1 cellular context compared by ENCODE assay signal in genomic region chr1:246078126-246078887, GRCh38.
TF ChIP-seq lines count a peak whose summit lies in the region.

No MANE protein-coding gene starts in this region.

TF ChIP-seq in K562, 482 proteins besides CTCF, POLR2A, EP300 and RAD21 (continued from another document and continues in another):
- TF ChIP-seq YY1 (IDR thresholded peaks at IDR 0.05; ENCODE audit: borderline replicate concordance in 1 of 3, control insufficient read depth in 1 of 3, extremely low read depth in 1 of 3, insufficient read depth in 3 of 3, insufficient read length in 1 of 3, insufficient replicate concordance in 2 of 3, low read depth in 1 of 3, low read length in 2 of 3) = peak in 1 of 3 experiments; percentile 39
- TF ChIP-seq, protein P1, sequence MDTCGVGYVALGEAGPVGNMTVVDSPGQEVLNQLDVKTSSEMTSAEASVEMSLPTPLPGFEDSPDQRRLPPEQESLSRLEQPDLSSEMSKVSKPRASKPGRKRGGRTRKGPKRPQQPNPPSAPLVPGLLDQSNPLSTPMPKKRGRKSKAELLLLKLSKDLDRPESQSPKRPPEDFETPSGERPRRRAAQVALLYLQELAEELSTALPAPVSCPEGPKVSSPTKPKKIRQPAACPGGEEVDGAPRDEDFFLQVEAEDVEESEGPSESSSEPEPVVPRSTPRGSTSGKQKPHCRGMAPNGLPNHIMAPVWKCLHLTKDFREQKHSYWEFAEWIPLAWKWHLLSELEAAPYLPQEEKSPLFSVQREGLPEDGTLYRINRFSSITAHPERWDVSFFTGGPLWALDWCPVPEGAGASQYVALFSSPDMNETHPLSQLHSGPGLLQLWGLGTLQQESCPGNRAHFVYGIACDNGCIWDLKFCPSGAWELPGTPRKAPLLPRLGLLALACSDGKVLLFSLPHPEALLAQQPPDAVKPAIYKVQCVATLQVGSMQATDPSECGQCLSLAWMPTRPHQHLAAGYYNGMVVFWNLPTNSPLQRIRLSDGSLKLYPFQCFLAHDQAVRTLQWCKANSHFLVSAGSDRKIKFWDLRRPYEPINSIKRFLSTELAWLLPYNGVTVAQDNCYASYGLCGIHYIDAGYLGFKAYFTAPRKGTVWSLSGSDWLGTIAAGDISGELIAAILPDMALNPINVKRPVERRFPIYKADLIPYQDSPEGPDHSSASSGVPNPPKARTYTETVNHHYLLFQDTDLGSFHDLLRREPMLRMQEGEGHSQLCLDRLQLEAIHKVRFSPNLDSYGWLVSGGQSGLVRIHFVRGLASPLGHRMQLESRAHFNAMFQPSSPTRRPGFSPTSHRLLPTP (IDR thresholded peaks at IDR 0.05; ENCODE audit: borderline replicate concordance, extremely low read depth, insufficient read length) = no peak
- TF ChIP-seq GTF2F1 (IDR thresholded peaks at IDR 0.05; ENCODE audit: low read depth, low read length) = no peak
- no peak for TF ChIP-seq FOXJ3 (CRISPR knock-in tag; IDR thresholded peaks at IDR 0.05)
- TF ChIP-seq, protein P2, sequence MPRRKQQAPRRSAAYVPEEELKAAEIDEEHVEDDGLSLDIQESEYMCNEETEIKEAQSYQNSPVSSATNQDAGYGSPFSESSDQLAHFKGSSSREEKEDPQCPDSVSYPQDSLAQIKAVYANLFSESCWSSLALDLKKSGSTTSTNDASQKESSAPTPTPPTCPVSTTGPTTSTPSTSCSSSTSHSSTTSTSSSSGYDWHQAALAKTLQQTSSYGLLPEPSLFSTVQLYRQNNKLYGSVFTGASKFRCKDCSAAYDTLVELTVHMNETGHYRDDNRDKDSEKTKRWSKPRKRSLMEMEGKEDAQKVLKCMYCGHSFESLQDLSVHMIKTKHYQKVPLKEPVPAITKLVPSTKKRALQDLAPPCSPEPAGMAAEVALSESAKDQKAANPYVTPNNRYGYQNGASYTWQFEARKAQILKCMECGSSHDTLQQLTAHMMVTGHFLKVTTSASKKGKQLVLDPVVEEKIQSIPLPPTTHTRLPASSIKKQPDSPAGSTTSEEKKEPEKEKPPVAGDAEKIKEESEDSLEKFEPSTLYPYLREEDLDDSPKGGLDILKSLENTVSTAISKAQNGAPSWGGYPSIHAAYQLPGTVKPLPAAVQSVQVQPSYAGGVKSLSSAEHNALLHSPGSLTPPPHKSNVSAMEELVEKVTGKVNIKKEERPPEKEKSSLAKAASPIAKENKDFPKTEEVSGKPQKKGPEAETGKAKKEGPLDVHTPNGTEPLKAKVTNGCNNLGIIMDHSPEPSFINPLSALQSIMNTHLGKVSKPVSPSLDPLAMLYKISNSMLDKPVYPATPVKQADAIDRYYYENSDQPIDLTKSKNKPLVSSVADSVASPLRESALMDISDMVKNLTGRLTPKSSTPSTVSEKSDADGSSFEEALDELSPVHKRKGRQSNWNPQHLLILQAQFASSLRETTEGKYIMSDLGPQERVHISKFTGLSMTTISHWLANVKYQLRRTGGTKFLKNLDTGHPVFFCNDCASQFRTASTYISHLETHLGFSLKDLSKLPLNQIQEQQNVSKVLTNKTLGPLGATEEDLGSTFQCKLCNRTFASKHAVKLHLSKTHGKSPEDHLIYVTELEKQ (CRISPR knock-in tag; IDR thresholded peaks at IDR 0.05) = no peak
- 0 out of 2 replicates have a peak, but pooled peaks have one; percentile 43 for TF ChIP-seq ZNF589 (CRISPR knock-in tag; IDR thresholded peaks at IDR 0.05; ENCODE audit: low read depth)
- TF ChIP-seq ZNF311 (CRISPR knock-in tag; IDR thresholded peaks at IDR 0.05) = no peak
- TF ChIP-seq, protein P3, sequence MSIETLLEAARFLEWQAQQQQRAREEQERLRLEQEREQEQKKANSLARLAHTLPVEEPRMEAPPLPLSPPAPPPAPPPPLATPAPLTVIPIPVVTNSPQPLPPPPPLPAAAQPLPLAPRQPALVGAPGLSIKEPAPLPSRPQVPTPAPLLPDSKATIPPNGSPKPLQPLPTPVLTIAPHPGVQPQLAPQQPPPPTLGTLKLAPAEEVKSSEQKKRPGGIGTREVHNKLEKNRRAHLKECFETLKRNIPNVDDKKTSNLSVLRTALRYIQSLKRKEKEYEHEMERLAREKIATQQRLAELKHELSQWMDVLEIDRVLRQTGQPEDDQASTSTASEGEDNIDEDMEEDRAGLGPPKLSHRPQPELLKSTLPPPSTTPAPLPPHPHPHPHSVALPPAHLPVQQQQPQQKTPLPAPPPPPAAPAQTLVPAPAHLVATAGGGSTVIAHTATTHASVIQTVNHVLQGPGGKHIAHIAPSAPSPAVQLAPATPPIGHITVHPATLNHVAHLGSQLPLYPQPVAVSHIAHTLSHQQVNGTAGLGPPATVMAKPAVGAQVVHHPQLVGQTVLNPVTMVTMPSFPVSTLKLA (conservative IDR thresholded peaks at IDR 0.05) = no peak
- no peak for TF ChIP-seq FOS (IDR thresholded peaks at IDR 0.05; ENCODE audit: extremely low read depth, insufficient read length)
- TF ChIP-seq TOE1 (IDR thresholded peaks at IDR 0.05; ENCODE audit: borderline replicate concordance) = no peak
- TF ChIP-seq TOE1 (CRISPR knock-in tag; IDR thresholded peaks at IDR 0.05; ENCODE audit: borderline replicate concordance, low read depth) = no peak
- no peak for TF ChIP-seq SREBF1 (IDR thresholded peaks at IDR 0.05; ENCODE audit: borderline replicate concordance, low read depth, low read length)
- TF ChIP-seq CC2D1A (IDR thresholded peaks at IDR 0.05) = no peak
- no peak for TF ChIP-seq CHD1 (IDR thresholded peaks at IDR 0.05; ENCODE audit: low read length)
- TF ChIP-seq EHMT2 (IDR thresholded peaks at IDR 0.05) = 0 out of 2 replicates have a peak, but pooled peaks have one; percentile 59
- TF ChIP-seq XRCC3 (IDR thresholded peaks at IDR 0.05) = no peak
- TF ChIP-seq HDAC6 (IDR thresholded peaks at IDR 0.05; ENCODE audit: low read depth, low read length) = no peak
- TF ChIP-seq KAT2B (IDR thresholded peaks at IDR 0.05; ENCODE audit: low read depth, low read length) = no peak
- TF ChIP-seq TRIM24 (IDR thresholded peaks at IDR 0.05) = no peak
- TF ChIP-seq, protein P4, sequence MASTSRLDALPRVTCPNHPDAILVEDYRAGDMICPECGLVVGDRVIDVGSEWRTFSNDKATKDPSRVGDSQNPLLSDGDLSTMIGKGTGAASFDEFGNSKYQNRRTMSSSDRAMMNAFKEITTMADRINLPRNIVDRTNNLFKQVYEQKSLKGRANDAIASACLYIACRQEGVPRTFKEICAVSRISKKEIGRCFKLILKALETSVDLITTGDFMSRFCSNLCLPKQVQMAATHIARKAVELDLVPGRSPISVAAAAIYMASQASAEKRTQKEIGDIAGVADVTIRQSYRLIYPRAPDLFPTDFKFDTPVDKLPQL (IDR thresholded peaks at IDR 0.05; ENCODE audit: extremely low read depth, insufficient read length) = no peak
- TF ChIP-seq SNIP1 (IDR thresholded peaks at IDR 0.05; ENCODE audit: low read depth) = no peak
- no peak for TF ChIP-seq CHCHD3 (CRISPR knock-in tag; IDR thresholded peaks at IDR 0.05)
- no peak for TF ChIP-seq TARDBP (IDR thresholded peaks at IDR 0.05)
- TF ChIP-seq ZKSCAN3 (CRISPR knock-in tag; IDR thresholded peaks at IDR 0.05) = no peak
- TF ChIP-seq PPARD (CRISPR knock-in tag; IDR thresholded peaks at IDR 0.05) = no peak
- TF ChIP-seq, protein P5, sequence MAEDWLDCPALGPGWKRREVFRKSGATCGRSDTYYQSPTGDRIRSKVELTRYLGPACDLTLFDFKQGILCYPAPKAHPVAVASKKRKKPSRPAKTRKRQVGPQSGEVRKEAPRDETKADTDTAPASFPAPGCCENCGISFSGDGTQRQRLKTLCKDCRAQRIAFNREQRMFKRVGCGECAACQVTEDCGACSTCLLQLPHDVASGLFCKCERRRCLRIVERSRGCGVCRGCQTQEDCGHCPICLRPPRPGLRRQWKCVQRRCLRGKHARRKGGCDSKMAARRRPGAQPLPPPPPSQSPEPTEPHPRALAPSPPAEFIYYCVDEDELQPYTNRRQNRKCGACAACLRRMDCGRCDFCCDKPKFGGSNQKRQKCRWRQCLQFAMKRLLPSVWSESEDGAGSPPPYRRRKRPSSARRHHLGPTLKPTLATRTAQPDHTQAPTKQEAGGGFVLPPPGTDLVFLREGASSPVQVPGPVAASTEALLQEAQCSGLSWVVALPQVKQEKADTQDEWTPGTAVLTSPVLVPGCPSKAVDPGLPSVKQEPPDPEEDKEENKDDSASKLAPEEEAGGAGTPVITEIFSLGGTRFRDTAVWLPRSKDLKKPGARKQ (CRISPR knock-in tag; IDR thresholded peaks at IDR 0.05) = no peak
- no peak for TF ChIP-seq FOXK1 (CRISPR knock-in tag; IDR thresholded peaks at IDR 0.05; ENCODE audit: borderline replicate concordance)
- TF ChIP-seq PYGO2 (tag; IDR thresholded peaks at IDR 0.05) = no peak
- no peak for TF ChIP-seq RBM25 (IDR thresholded peaks at IDR 0.05; ENCODE audit: low read depth, low read length, severe bottlenecking)
- no peak for TF ChIP-seq BRD4 (IDR thresholded peaks at IDR 0.05)
- TF ChIP-seq SRSF3 (IDR thresholded peaks at IDR 0.05; ENCODE audit: insufficient read depth, low read length) = no peak
- 0 out of 2 replicates have a peak, but pooled peaks have one; percentile 8 for TF ChIP-seq ZEB2 (IDR thresholded peaks at IDR 0.05)
- no peak for TF ChIP-seq NFIX (CRISPR knock-in tag; IDR thresholded peaks at IDR 0.05; ENCODE audit: low read depth)
- no peak for TF ChIP-seq NFRKB (IDR thresholded peaks at IDR 0.05; ENCODE audit: low read depth)
- no peak for TF ChIP-seq NR2C2 (CRISPR knock-in tag; IDR thresholded peaks at IDR 0.05)
- TF ChIP-seq NR2C2 (tag; IDR thresholded peaks at IDR 0.05) = peak; percentile 34; the same call in 1 of the 2 replicates
- no peak for TF ChIP-seq ZNF212 (CRISPR knock-in tag; IDR thresholded peaks at IDR 0.05)
- no peak for TF ChIP-seq LEF1 (IDR thresholded peaks at IDR 0.05)
- TF ChIP-seq, protein P6, sequence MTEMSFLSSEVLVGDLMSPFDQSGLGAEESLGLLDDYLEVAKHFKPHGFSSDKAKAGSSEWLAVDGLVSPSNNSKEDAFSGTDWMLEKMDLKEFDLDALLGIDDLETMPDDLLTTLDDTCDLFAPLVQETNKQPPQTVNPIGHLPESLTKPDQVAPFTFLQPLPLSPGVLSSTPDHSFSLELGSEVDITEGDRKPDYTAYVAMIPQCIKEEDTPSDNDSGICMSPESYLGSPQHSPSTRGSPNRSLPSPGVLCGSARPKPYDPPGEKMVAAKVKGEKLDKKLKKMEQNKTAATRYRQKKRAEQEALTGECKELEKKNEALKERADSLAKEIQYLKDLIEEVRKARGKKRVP (CRISPR knock-in tag; IDR thresholded peaks at IDR 0.05) = no peak
- TF ChIP-seq KAT8 (IDR thresholded peaks at IDR 0.05; ENCODE audit: low read depth) = no peak
- no peak for TF ChIP-seq CBX5 (IDR thresholded peaks at IDR 0.05; ENCODE audit: borderline replicate concordance, low read depth)
- TF ChIP-seq BMI1 (IDR thresholded peaks at IDR 0.05; ENCODE audit: low read length) = no peak
- no peak for TF ChIP-seq ZNF224 (CRISPR knock-in tag; IDR thresholded peaks at IDR 0.05)
- TF ChIP-seq ZNF436 (CRISPR knock-in tag; IDR thresholded peaks at IDR 0.05) = no peak
- no peak for TF ChIP-seq BCLAF1 (IDR thresholded peaks at IDR 0.05; ENCODE audit: borderline replicate concordance in 1 of 2, control insufficient read depth in 1 of 2, low read depth in 2 of 2, low read length in 1 of 2)
- TF ChIP-seq LCOR (CRISPR knock-in tag; IDR thresholded peaks at IDR 0.05) = no peak
- no peak for TF ChIP-seq SAFB2 (IDR thresholded peaks at IDR 0.05; ENCODE audit: borderline replicate concordance, low read depth, low read length, severe bottlenecking)
- TF ChIP-seq STAT6 (CRISPR knock-in tag; IDR thresholded peaks at IDR 0.05) = no peak
- no peak for TF ChIP-seq GABPB1 (CRISPR knock-in tag; IDR thresholded peaks at IDR 0.05)
- TF ChIP-seq TAF9B (IDR thresholded peaks at IDR 0.05; ENCODE audit: partially characterized antibody) = no peak
- no peak for TF ChIP-seq JUND (IDR thresholded peaks at IDR 0.05; ENCODE audit: borderline replicate concordance, low read depth, low read length)
- TF ChIP-seq JUND (tag; IDR thresholded peaks at IDR 0.05; ENCODE audit: borderline replicate concordance, low read depth, low read length) = 0 out of 3 replicates have a peak, but pooled peaks have one; percentile 28
- TF ChIP-seq SP1 (CRISPR knock-in tag; IDR thresholded peaks at IDR 0.05) = no peak
- TF ChIP-seq POLR2B (IDR thresholded peaks at IDR 0.05; ENCODE audit: low read depth, partially characterized antibody) = no peak
- peak; percentile 74 for TF ChIP-seq ZFX (CRISPR knock-in tag; IDR thresholded peaks at IDR 0.05)
- no peak for TF ChIP-seq FIP1L1 (IDR thresholded peaks at IDR 0.05; ENCODE audit: low read depth, low read length, poor library complexity, severe bottlenecking)
